14 cellular contexts compared by ENCODE assay signal in genomic region chr19:34124828-34125227, GRCh38.
"Had no signal": no experiment of that assay in that cellular context is flagged by ENCODE, and none has a peak within 500 bp of the region (broad histone marks: within the 10 kb centered on the region; RNA-seq: fewer than 3 reads in every experiment).

No MANE protein-coding gene starts in this region.

- H3K4me3 ChIP-seq: coronary artery, gastroesophageal sphincter, hepatocyte, lower lobe of right lung had no signal

- H3K4me2 ChIP-seq: hepatocyte had no signal

- H3K36me3 ChIP-seq: gastroesophageal sphincter, lower lobe of right lung had no signal

- H3K27ac Mint-ChIP-seq: activated CD4-positive, alpha-beta memory T cell treated with anti-CD3 and anti-CD28 coated beads, Interleukin-2, amount 10 ng/mL, durations not matched to agents 7 days and 5 days; activated CD4-positive, alpha-beta T cell treated with anti-CD3 and anti-CD28 coated beads for 36 hours; activated naive CD4-positive, alpha-beta T cell treated with anti-CD3 and anti-CD28 coated beads for 36 hours; natural killer cell had no signal

- H3K9me3 ChIP-seq: gastroesophageal sphincter, lower lobe of right lung had no signal

- ATAC-seq: activated CD4-positive, alpha-beta T cell treated with anti-CD3 and anti-CD28 coated beads for 36 hours; gastroesophageal sphincter; lower lobe of right lung; natural killer cell had no signal

- H2AFZ ChIP-seq: hepatocyte had no signal

- H3K4me1 ChIP-seq: gastroesophageal sphincter, lower lobe of right lung had no signal

- H3K4me3 Mint-ChIP-seq: activated CD4-positive, alpha-beta memory T cell treated with anti-CD3 and anti-CD28 coated beads, Interleukin-2, amount 10 ng/mL, durations not matched to agents 7 days and 5 days; activated CD4-positive, alpha-beta T cell treated with anti-CD3 and anti-CD28 coated beads for 36 hours; activated naive CD4-positive, alpha-beta T cell treated with anti-CD3 and anti-CD28 coated beads for 36 hours; natural killer cell had no signal

- H3K27me3 Mint-ChIP-seq: activated CD4-positive, alpha-beta T cell treated with anti-CD3 and anti-CD28 coated beads for 36 hours had no signal

- H3K36me3 Mint-ChIP-seq: natural killer cell had no signal

- DNase-seq: activated CD4-positive, alpha-beta memory T cell treated with anti-CD3 and anti-CD28 coated beads, Interleukin-2, amount 10 ng/mL, durations not matched to agents 7 days and 5 days; activated CD4-positive, alpha-beta T cell treated with anti-CD3 and anti-CD28 coated beads for 36 hours; activated naive CD4-positive, alpha-beta T cell treated with anti-CD3 and anti-CD28 coated beads for 36 hours; effector memory CD4-positive, alpha-beta T cell; lower lobe of right lung; natural killer cell; stimulated activated CD4-positive, alpha-beta T cell treated with anti-CD3 and anti-CD28 coated beads, Interleukin-2, amount 100 ng/mL, for 48 hours; stimulated activated naive CD4-positive, alpha-beta T cell treated with Interleukin-2 at 50 U/mL for 16 hours; trophoblast cell had no signal

- H3K27me3 ChIP-seq: gastroesophageal sphincter, hepatocyte had no signal

- H3K9me3 Mint-ChIP-seq: activated CD4-positive, alpha-beta memory T cell treated with anti-CD3 and anti-CD28 coated beads, Interleukin-2, amount 10 ng/mL, durations not matched to agents 7 days and 5 days; activated naive CD4-positive, alpha-beta T cell treated with anti-CD3 and anti-CD28 coated beads for 36 hours; natural killer cell had no signal

- H3K27ac ChIP-seq: coronary artery, epithelial cell of prostate, gastroesophageal sphincter, hepatocyte, lower lobe of right lung, VCaP had no signal

- H3K4me1 Mint-ChIP-seq: natural killer cell had no signal
